In genomic region chr1:6630027-6630426, GRCh38 we compare ENCODE assay signal across 15 cellular contexts. TPM values are rescaled to one million over a fixed set of nuclear protein-coding genes. Genes with fewer than 3 reads are reported as not detected.
A peak's percentile ranks its signal among the peaks of the same experiment; 100 is the strongest.
DNase-seq lines count a peak whose midpoint lies in the region; ATAC-seq and TF ChIP-seq lines count a peak whose summit lies in the region.
"Had no signal": no experiment of that assay in that cellular context is flagged by ENCODE, and none has a peak within 500 bp of the region (broad histone marks: within the 10 kb centered on the region; RNA-seq: fewer than 3 reads in every experiment).

No MANE protein-coding gene starts in this region.

- no peak for ATAC-seq in activated T-cell treated with anti-CD3 and anti-CD28 coated beads, Interleukin-2, amount 50 U/mL, for 72 hours (replicated peaks in 1 of 2)
- ATAC-seq in T-helper 17 cell, result no peak
- ATAC-seq: HCT116 had no signal

- no peak overlapping the region for H3K27ac ChIP-seq in CD4-positive, alpha-beta memory T cell (ENCODE audit: low read depth, low read length)
- H3K27ac ChIP-seq: 22Rv1 had no signal

- peak overlapping the region; percentile 51 for H3K27ac Mint-ChIP-seq in activated T-cell treated with anti-CD3 and anti-CD28 coated beads, Interleukin-2, amount 50 U/mL, for 24 hours
- no peak overlapping the region for H3K27ac Mint-ChIP-seq in activated T-cell treated with anti-CD3 and anti-CD28 coated beads, Interleukin-2, amount 50 U/mL, for 72 hours
- peak overlapping the region in 6 of 7 donors; percentile 12 to 76 (median 55) for H3K27ac Mint-ChIP-seq in CD4-positive, alpha-beta memory T cell
- H3K27ac Mint-ChIP-seq in T-helper 17 cell (peak overlapping the region; percentile 6), neural crest cell (ENCODE audit: unreplicated experiment) (no peak overlapping the region)

- DNase-seq in activated T-cell treated with anti-CD3 and anti-CD28 coated beads, Interleukin-2, amount 50 U/mL, for 24 hours, result no peak
- no peak for DNase-seq in activated T-cell treated with anti-CD3 and anti-CD28 coated beads, Interleukin-2, amount 50 U/mL, for 72 hours
- no peak for DNase-seq in CD4-positive, alpha-beta memory T cell
- DNase-seq in T-helper 17 cell (no peak), neural crest cell (ENCODE audit: low read depth, low spot score) (no peak), putamen (ENCODE audit: low spot score) (no peak)
- no peak for DNase-seq in activated CD4-positive, CD25-positive, alpha-beta regulatory T cell treated with anti-CD3 and anti-CD28 coated beads, Interleukin-2, amount 50 U/mL, for 72 hours
- no peak for DNase-seq in effector CD4-positive, alpha-beta T cell
- DNase-seq: Caco-2; CD8-positive, alpha-beta memory T cell; DND-41; GDM1 had no signal

- CTCF ChIA-PET in CD4-positive, alpha-beta memory T cell (lab: Charles Lee; ENCODE audit: partially characterized antibody), result interaction anchor here (2.2 kb wide), 1 partner anchor 17 kb away, joined by 10 read pairs; no protein-coding TSS in a partner anchor

- no peaks in the 10 kb centered on the region for H3K9me3 Mint-ChIP-seq in activated T-cell treated with anti-CD3 and anti-CD28 coated beads, Interleukin-2, amount 50 U/mL, for 24 hours
- no peaks in the 10 kb centered on the region for H3K9me3 Mint-ChIP-seq in activated T-cell treated with anti-CD3 and anti-CD28 coated beads, Interleukin-2, amount 50 U/mL, for 72 hours
- H3K9me3 Mint-ChIP-seq in CD4-positive, alpha-beta memory T cell, result no peaks in the 10 kb centered on the region
- H3K9me3 Mint-ChIP-seq in neural crest cell, result no peaks in the 10 kb centered on the region
- H3K9me3 Mint-ChIP-seq: CD14-positive monocyte; CD8-positive, alpha-beta memory T cell had no signal

- POLR2A ChIA-PET in CD4-positive, alpha-beta memory T cell (lab: Charles Lee; ENCODE audit: partially characterized antibody), result interaction anchor here (1.1 to 10.0 kb wide), 2 partner anchors 14 to 28 kb away, joined by 3 to 117 read pairs; partner anchors contain the start of gene KLHL21

- no peaks in the 10 kb centered on the region for H3K27me3 ChIP-seq in CD4-positive, alpha-beta memory T cell (ENCODE audit: insufficient read depth, low read length)

- H3K27me3 Mint-ChIP-seq in activated T-cell treated with anti-CD3 and anti-CD28 coated beads, Interleukin-2, amount 50 U/mL, for 24 hours, result no peaks in the 10 kb centered on the region
- H3K27me3 Mint-ChIP-seq in activated T-cell treated with anti-CD3 and anti-CD28 coated beads, Interleukin-2, amount 50 U/mL, for 72 hours (ENCODE audit: low read depth), result no peaks in the 10 kb centered on the region
- no peaks in the 10 kb centered on the region for H3K27me3 Mint-ChIP-seq in CD4-positive, alpha-beta memory T cell
- H3K27me3 Mint-ChIP-seq in T-helper 17 cell (no peaks in the 10 kb centered on the region), neural crest cell (ENCODE audit: low read depth) (no peaks in the 10 kb centered on the region)
- H3K27me3 Mint-ChIP-seq: CD8-positive, alpha-beta memory T cell had no signal

- no peak overlapping the region for H3K4me3 ChIP-seq in CD4-positive, alpha-beta memory T cell (ENCODE audit: low read length in 2 of 2)

- H3K36me3 ChIP-seq in CD4-positive, alpha-beta memory T cell (ENCODE audit: insufficient read depth, low read length), result peaks cover 37% of the 10 kb centered on the region

- H3K9me3 ChIP-seq in CD4-positive, alpha-beta memory T cell (ENCODE audit: control insufficient read depth in 1 of 2, low read length in 2 of 2), result no peaks in the 10 kb centered on the region
- H3K9me3 ChIP-seq in T-helper 17 cell (ENCODE audit: control insufficient read depth, low read length, poor library complexity, severe bottlenecking), result no peaks in the 10 kb centered on the region
- H3K9me3 ChIP-seq: Caco-2 had no signal

- no peak for TF ChIP-seq CTCF in neural crest cell (conservative IDR thresholded peaks at IDR 0.05)

- H3K4me1 ChIP-seq in CD4-positive, alpha-beta memory T cell (ENCODE audit: insufficient read depth, low read length), result peaks cover 23% of the 10 kb centered on the region
- H3K4me1 ChIP-seq: Caco-2 had no signal

- no peak overlapping the region for H3K4me3 Mint-ChIP-seq in activated T-cell treated with anti-CD3 and anti-CD28 coated beads, Interleukin-2, amount 50 U/mL, for 24 hours
- no peak overlapping the region for H3K4me3 Mint-ChIP-seq in activated T-cell treated with anti-CD3 and anti-CD28 coated beads, Interleukin-2, amount 50 U/mL, for 72 hours
- peak overlapping the region in 1 of 8 donors; percentile 17 for H3K4me3 Mint-ChIP-seq in CD4-positive, alpha-beta memory T cell
- H3K4me3 Mint-ChIP-seq in T-helper 17 cell (no peak overlapping the region), neural crest cell (peak overlapping the region; percentile 58)
- H3K4me3 Mint-ChIP-seq: CD14-positive monocyte had no signal

- H3K4me1 Mint-ChIP-seq in activated T-cell treated with anti-CD3 and anti-CD28 coated beads, Interleukin-2, amount 50 U/mL, for 24 hours (ENCODE audit: low read depth), result peaks cover 23% of the 10 kb centered on the region
- peaks cover 22% of the 10 kb centered on the region for H3K4me1 Mint-ChIP-seq in activated T-cell treated with anti-CD3 and anti-CD28 coated beads, Interleukin-2, amount 50 U/mL, for 72 hours (ENCODE audit: low read depth)
- H3K4me1 Mint-ChIP-seq in CD4-positive, alpha-beta memory T cell, result peaks cover 11 to 27% (median 24%) of the 10 kb centered on the region in 4 donors
- peaks cover 20% of the 10 kb centered on the region for H3K4me1 Mint-ChIP-seq in T-helper 17 cell
- peaks cover 19% of the 10 kb centered on the region for H3K4me1 Mint-ChIP-seq in neural crest cell

- intact Hi-C loops in CD4-positive, alpha-beta memory T cell (cut with micrococcal nuclease), result no loop called here

- peaks cover 84% of the 10 kb centered on the region for H3K36me3 Mint-ChIP-seq in activated T-cell treated with anti-CD3 and anti-CD28 coated beads, Interleukin-2, amount 50 U/mL, for 24 hours (ENCODE audit: low read depth)
- peaks cover 5 to 16% of the 10 kb centered on the region in 2 donors for H3K36me3 Mint-ChIP-seq in activated T-cell treated with anti-CD3 and anti-CD28 coated beads, Interleukin-2, amount 50 U/mL, for 72 hours (ENCODE audit: insufficient read depth in 2 of 2)
- peaks cover 18 to 45% of the 10 kb centered on the region in 2 donors for H3K36me3 Mint-ChIP-seq in CD4-positive, alpha-beta memory T cell
- H3K36me3 Mint-ChIP-seq in T-helper 17 cell (ENCODE audit: low read depth) (peaks cover 5% of the 10 kb centered on the region), neural crest cell (ENCODE audit: low read depth) (peaks cover 17% of the 10 kb centered on the region)

RNA-seq across cellular contexts. Expression of gene THAP3, which starts 5.4 kb away (rescaled TPM):
- 10 to 100 TPM; 27.0 to 30.5 TPM for total RNA-seq in activated T-cell treated with anti-CD3 and anti-CD28 coated beads, Interleukin-2, amount 50 U/mL, for 72 hours
- 10 to 100 TPM; 29.5 to 34.5 TPM for total RNA-seq in CD4-positive, alpha-beta memory T cell
- 10 to 100 TPM; 13.5 to 18.7 TPM for polyA plus RNA-seq in CD4-positive, alpha-beta memory T cell
- total RNA-seq in T-helper 17 cell, result 10 to 100 TPM; 13.3 to 14.0 TPM
- 26.1 and 28.5 TPM in 2 replicates for total RNA-seq in neural crest cell

RNA-seq across cellular contexts. Expression of gene PHF13, which starts 16.5 kb away (rescaled TPM):
- 10 to 100 TPM; 16.5 to 19.3 TPM for total RNA-seq in activated T-cell treated with anti-CD3 and anti-CD28 coated beads, Interleukin-2, amount 50 U/mL, for 72 hours
- total RNA-seq in CD4-positive, alpha-beta memory T cell, result 10 to 100 TPM; 13.1 to 14.7 TPM
- polyA plus RNA-seq in CD4-positive, alpha-beta memory T cell, result 1 to 10 TPM; 2.1 to 6.9 TPM
- total RNA-seq in T-helper 17 cell, result 1 to 10 TPM; 5.9 to 8.0 TPM
- total RNA-seq in neural crest cell, result 32.6 and 33.5 TPM in 2 replicates

RNA-seq across cellular contexts. Expression of gene KLHL21, which starts 27.4 kb away (rescaled TPM):
- total RNA-seq in activated T-cell treated with anti-CD3 and anti-CD28 coated beads, Interleukin-2, amount 50 U/mL, for 72 hours, result 10 to 100 TPM; 24.2 to 26.1 TPM
- total RNA-seq in CD4-positive, alpha-beta memory T cell, result 10 to 100 TPM; 80.6 to 85.2 TPM
- 10 to 100 TPM; 18.3 to 32.5 TPM for polyA plus RNA-seq in CD4-positive, alpha-beta memory T cell
- total RNA-seq in T-helper 17 cell, result 10 to 100 TPM; 26.1 to 33.8 TPM
- total RNA-seq in neural crest cell, result 18.8 and 19.0 TPM in 2 replicates

RNA-seq across cellular contexts. Expression of gene ZBTB48, which starts 50.2 kb away (rescaled TPM):
- 10 to 100 TPM; 39.2 to 50.6 TPM for total RNA-seq in activated T-cell treated with anti-CD3 and anti-CD28 coated beads, Interleukin-2, amount 50 U/mL, for 72 hours
- 10 to 100 TPM; 62.6 to 70.7 TPM for total RNA-seq in CD4-positive, alpha-beta memory T cell
- polyA plus RNA-seq in CD4-positive, alpha-beta memory T cell, result 10 to 100 TPM; 18.4 to 23.9 TPM
- 10 to 100 TPM; 34.0 to 34.2 TPM for total RNA-seq in T-helper 17 cell
- 35.7 and 41.0 TPM in 2 replicates for total RNA-seq in neural crest cell

Comparison
In these comparisons a context has a peak if more than half of its experiments do, and no peak if none do; other contexts are left out.
1. H3K27ac Mint-ChIP-seq: peak in activated T-cell treated with anti-CD3 and anti-CD28 coated beads, Interleukin-2, amount 50 U/mL, for 24 hours (single experiment), CD4-positive, alpha-beta memory T cell (6 of 7) and T-helper 17 cell (single experiment); none in activated T-cell treated with anti-CD3 and anti-CD28 coated beads, Interleukin-2, amount 50 U/mL, for 72 hours (single experiment) and neural crest cell (single experiment).